Comparison of ENCODE assay signal across 34 cellular contexts in genomic region chr2:222945887-222946286, GRCh38.
"Had no signal": no experiment of that assay in that cellular context is flagged by ENCODE, and none has a peak within 500 bp of the region (broad histone marks: within the 10 kb centered on the region; RNA-seq: fewer than 3 reads in every experiment).

No MANE protein-coding gene starts in this region.

- ATAC-seq: activated naive CD8-positive, alpha-beta T cell treated with anti-CD3 and anti-CD28 coated beads, Interleukin-2, amount 50 U/mL, for 24 hours; activated T-cell treated with anti-CD3 and anti-CD28 coated beads, Interleukin-2, amount 50 U/mL, for 4 hours; body of pancreas; effector memory CD8-positive, alpha-beta T cell; gastroesophageal sphincter; left cardiac atrium; left ventricle myocardium superior; naive thymus-derived CD4-positive, alpha-beta T cell; sciatic nerve; stimulated activated effector memory CD8-positive, alpha-beta T cell treated with anti-CD3 and anti-CD28 coated beads, Interleukin-12 subunit alpha, Interleukin-12 subunit beta, amount 100 ng/mL, for 72 hours; T-helper 17 cell had no signal

- H3K27me3 Mint-ChIP-seq: activated naive CD4-positive, alpha-beta T cell treated with anti-CD3 and anti-CD28 coated beads, Interleukin-2, amount 50 U/mL, for 24 hours; activated naive CD8-positive, alpha-beta T cell treated with anti-CD3 and anti-CD28 coated beads, Interleukin-2, amount 50 U/mL, for 24 hours; progenitor cell of endocrine pancreas; stimulated activated naive CD8-positive, alpha-beta T cell treated with anti-CD3 and anti-CD28 coated beads, Interleukin-15, Interleukin-2, amounts not matched to agents 100 ng/mL and 50 ng/mL, for 24 hours had no signal

- H3K9me3 Mint-ChIP-seq: activated CD4-positive, alpha-beta memory T cell treated with anti-CD3 and anti-CD28 coated beads, Interleukin-2, amount 10 ng/mL, durations not matched to agents 7 days and 5 days; activated CD4-positive, alpha-beta T cell treated with anti-CD3 and anti-CD28 coated beads, Interleukin-2, amount 10 ng/mL, durations not matched to agents 7 days and 5 days; activated naive CD4-positive, alpha-beta T cell treated with anti-CD3 and anti-CD28 coated beads, Interleukin-2, amount 50 U/mL, for 24 hours; activated naive CD8-positive, alpha-beta T cell treated with anti-CD3 and anti-CD28 coated beads, Interleukin-2, amount 50 U/mL, for 24 hours; activated T-cell treated with anti-CD3 and anti-CD28 coated beads, Interleukin-2, amount 50 U/mL, for 4 hours; activated T-helper 2 cell treated with anti-CD3 and anti-CD28 coated beads, Interferon-gamma antibody, Interleukin-2, Interleukin-4, amounts not matched to agents 10 μg/mL and 5 μg/mL and 100 μg/mL, durations not matched to agents 14 hours and 24 hours and 36 hours; effector memory CD8-positive, alpha-beta T cell; naive thymus-derived CD4-positive, alpha-beta T cell; stimulated activated effector memory CD8-positive, alpha-beta T cell treated with anti-CD3 and anti-CD28 coated beads, Interleukin-12 subunit alpha, Interleukin-12 subunit beta, amount 100 ng/mL, for 72 hours; stimulated activated naive CD8-positive, alpha-beta T cell treated with anti-CD3 and anti-CD28 coated beads, Interleukin-15, Interleukin-2, amounts not matched to agents 100 ng/mL and 50 ng/mL, for 24 hours had no signal

- H3K27ac ChIP-seq: body of pancreas, colonic mucosa, dorsolateral prefrontal cortex, gastroesophageal sphincter, ovary, thoracic aorta, WERI-Rb-1 had no signal

- H3K4me1 Mint-ChIP-seq: activated CD4-positive, alpha-beta T cell treated with anti-CD3 and anti-CD28 coated beads, Interleukin-2, amount 10 ng/mL, durations not matched to agents 7 days and 5 days; T-helper 17 cell had no signal

- FAIRE-seq: keratinocyte, urothelium cell line had no signal

- H3K4me3 Mint-ChIP-seq: activated CD4-positive, alpha-beta memory T cell treated with anti-CD3 and anti-CD28 coated beads, Interleukin-2, amount 10 ng/mL, durations not matched to agents 7 days and 5 days; activated CD4-positive, alpha-beta T cell treated with anti-CD3 and anti-CD28 coated beads, Interleukin-2, amount 10 ng/mL, durations not matched to agents 7 days and 5 days; activated naive CD4-positive, alpha-beta T cell treated with anti-CD3 and anti-CD28 coated beads, Interleukin-2, amount 50 U/mL, for 24 hours; activated naive CD8-positive, alpha-beta T cell treated with anti-CD3 and anti-CD28 coated beads, Interleukin-2, amount 50 U/mL, for 24 hours; activated T-cell treated with anti-CD3 and anti-CD28 coated beads, Interleukin-2, amount 50 U/mL, for 4 hours; effector memory CD8-positive, alpha-beta T cell; naive thymus-derived CD4-positive, alpha-beta T cell; stimulated activated effector memory CD8-positive, alpha-beta T cell treated with anti-CD3 and anti-CD28 coated beads, Interleukin-12 subunit alpha, Interleukin-12 subunit beta, amount 100 ng/mL, for 72 hours; stimulated activated naive CD8-positive, alpha-beta T cell treated with anti-CD3 and anti-CD28 coated beads, Interleukin-15, Interleukin-2, amounts not matched to agents 100 ng/mL and 50 ng/mL, for 24 hours; T-helper 17 cell had no signal

- H3K36me3 ChIP-seq: colonic mucosa, ovary, thoracic aorta had no signal

- H3K9me3 ChIP-seq: body of pancreas, colonic mucosa, gastroesophageal sphincter, ovary, thoracic aorta had no signal

- H3K4me3 ChIP-seq: body of pancreas, colonic mucosa, dorsolateral prefrontal cortex, gastroesophageal sphincter, ovary, skin epidermis, thoracic aorta had no signal

- H3K27ac Mint-ChIP-seq: activated CD4-positive, alpha-beta memory T cell treated with anti-CD3 and anti-CD28 coated beads, Interleukin-2, amount 10 ng/mL, durations not matched to agents 7 days and 5 days; activated CD4-positive, alpha-beta T cell treated with anti-CD3 and anti-CD28 coated beads, Interleukin-2, amount 10 ng/mL, durations not matched to agents 7 days and 5 days; activated naive CD4-positive, alpha-beta T cell treated with anti-CD3 and anti-CD28 coated beads, Interleukin-2, amount 50 U/mL, for 24 hours; activated naive CD8-positive, alpha-beta T cell treated with anti-CD3 and anti-CD28 coated beads, Interleukin-2, amount 50 U/mL, for 24 hours; activated T-helper 2 cell treated with anti-CD3 and anti-CD28 coated beads, Interferon-gamma antibody, Interleukin-2, Interleukin-4, amounts not matched to agents 10 μg/mL and 5 μg/mL and 100 μg/mL, durations not matched to agents 14 hours and 24 hours and 36 hours; effector memory CD8-positive, alpha-beta T cell; progenitor cell of endocrine pancreas; stimulated activated effector memory CD8-positive, alpha-beta T cell treated with anti-CD3 and anti-CD28 coated beads, Interleukin-12 subunit alpha, Interleukin-12 subunit beta, amount 100 ng/mL, for 72 hours; stimulated activated naive CD8-positive, alpha-beta T cell treated with anti-CD3 and anti-CD28 coated beads, Interleukin-15, Interleukin-2, amounts not matched to agents 100 ng/mL and 50 ng/mL, for 24 hours; T-helper 17 cell had no signal

- H3K4me1 ChIP-seq: body of pancreas, colonic mucosa had no signal

- H3K27me3 ChIP-seq: body of pancreas, colonic mucosa, dorsolateral prefrontal cortex, gastroesophageal sphincter, ovary had no signal

- DNase-seq: activated CD4-positive, alpha-beta memory T cell treated with anti-CD3 and anti-CD28 coated beads, Interleukin-2, amount 10 ng/mL, durations not matched to agents 7 days and 5 days; activated CD4-positive, alpha-beta T cell treated with anti-CD3 and anti-CD28 coated beads, Interleukin-2, amount 10 ng/mL, durations not matched to agents 7 days and 5 days; activated CD4-positive, CD25-positive, alpha-beta regulatory T cell treated with anti-CD3 and anti-CD28 coated beads, Interleukin-2, amount 50 U/mL, for 72 hours; activated CD8-positive, alpha-beta memory T cell treated with anti-CD3 and anti-CD28 coated beads, Interleukin-2, amount 50 U/mL, for 48 hours; activated naive CD8-positive, alpha-beta T cell treated with anti-CD3 and anti-CD28 coated beads, Interleukin-2, amount 50 U/mL, for 24 hours; activated T-cell treated with anti-CD3 and anti-CD28 coated beads, Interleukin-2, amount 50 U/mL, for 4 hours; body of pancreas; colonic mucosa; dorsolateral prefrontal cortex; effector memory CD8-positive, alpha-beta T cell; erythroblast; head of caudate nucleus; hippocampal formation; left cardiac atrium; left ventricle myocardium superior; midbrain; naive thymus-derived CD4-positive, alpha-beta T cell; ovary; stimulated activated CD4-positive, alpha-beta T cell treated with anti-CD3 and anti-CD28 coated beads, Interleukin-4, amount 100 ng/mL, for 24 hours; T-helper 17 cell; T1000; trophoblast cell; WERI-Rb-1 had no signal
